ENCODE assay signal across 17 cellular contexts in genomic region chr5:138649316-138649720, GRCh38.
DNase-seq lines count a peak whose midpoint lies in the region; ATAC-seq and TF ChIP-seq lines count a peak whose summit lies in the region.
"Had no signal": no experiment of that assay in that cellular context is flagged by ENCODE, and none has a peak within 500 bp of the region (broad histone marks: within the 10 kb centered on the region; RNA-seq: fewer than 3 reads in every experiment).

No MANE protein-coding gene starts in this region.

- no peak overlapping the region for H3K9ac ChIP-seq in trophoblast cell (ENCODE audit: low read length)

- H2BK5ac ChIP-seq in trophoblast cell (ENCODE audit: low read depth, low read length, poor library complexity), result no peak overlapping the region

- H3K27me3 ChIP-seq in A673 (replicated peaks; ENCODE audit: insufficient read depth, low read depth, low read length, poor library complexity) (no peaks in the 10 kb centered on the region), trophoblast cell (ENCODE audit: insufficient read depth, low read length) (no peaks in the 10 kb centered on the region)

- no peaks in the 10 kb centered on the region for H3K79me2 ChIP-seq in trophoblast cell (ENCODE audit: control insufficient read depth, insufficient read depth, low read length, poor library complexity)

- DNase-seq in A673 (ENCODE audit: low spot score), result peak; percentile 69
- peak; percentile 96 for DNase-seq in NCI-H82 (lab: John Stamatoyannopoulos, UW)
- no peak for DNase-seq in NCI-H2196 treated with DMSO at 0.1 percent for 48 hours (lab: John Stamatoyannopoulos, UW; ENCODE audit: unreplicated experiment)
- no peak for DNase-seq in stimulated activated CD4-positive, alpha-beta T cell treated with anti-CD3 and anti-CD28 coated beads, Interleukin-4, amount 100 ng/mL, for 24 hours
- no peak for DNase-seq in DMS 273 (lab: John Stamatoyannopoulos, UW; ENCODE audit: unreplicated experiment)
- DNase-seq in trophoblast cell, result no peak
- DNase-seq: ACHN; dermis blood vessel endothelial cell; hippocampal formation; NCI-H1436; NCI-H446 treated with DMSO at 0.1 percent for 48 hours; stimulated activated CD4-positive, alpha-beta T cell treated with anti-CD3 and anti-CD28 coated beads, Interleukin-15, amount 100 ng/mL, for 24 hours had no signal

- no peak overlapping the region for H3K18ac ChIP-seq in trophoblast cell (ENCODE audit: low read length)

- no peak for TF ChIP-seq CTCF in A673 (conservative IDR thresholded peaks at IDR 0.05; ENCODE audit: low read depth, low read length)

- H3K4me3 ChIP-seq in A673 (ENCODE audit: low read depth, low read length, poor library complexity, severe bottlenecking), result no peak overlapping the region
- peak overlapping the region; percentile 15; the same call in 1 of the 2 replicates for H3K4me3 ChIP-seq in iPS-18c (ENCODE audit: insufficient read depth, low read depth, low read length)
- H3K4me3 ChIP-seq in trophoblast cell (ENCODE audit: low read depth, low read length), result no peak overlapping the region
- H3K4me3 ChIP-seq: left lung, thoracic aorta had no signal

- H3K36me3 ChIP-seq in A673 (ENCODE audit: insufficient read depth, low read length, poor library complexity, severe bottlenecking) (no peaks in the 10 kb centered on the region), trophoblast cell (ENCODE audit: control insufficient read depth in 1 of 2, insufficient read depth in 2 of 2, low read length in 2 of 2) (no peaks in the 10 kb centered on the region)
- H3K36me3 ChIP-seq: left lung, thoracic aorta had no signal

- no peak overlapping the region for H2BK120ac ChIP-seq in trophoblast cell (ENCODE audit: insufficient read depth, low read length, poor library complexity)

- no peak overlapping the region for H3K27ac ChIP-seq in A673 (ENCODE audit: low read depth, low read length, poor library complexity, severe bottlenecking)
- H3K27ac ChIP-seq in trophoblast cell (ENCODE audit: low read depth, low read length), result no peak overlapping the region
- H3K27ac ChIP-seq: HL-60, left lung, thoracic aorta had no signal

- WGBS in trophoblast cell (ENCODE audit: extremely low coverage, insufficient coverage, insufficient read length), result no CpG with 5 or more reads among the region's 9 CpGs

- H2BK12ac ChIP-seq in trophoblast cell (ENCODE audit: low read length), result no peak overlapping the region

- H3K4me1 ChIP-seq in A673 (ENCODE audit: insufficient read depth, low read length, poor library complexity, severe bottlenecking) (peaks cover 25% of the 10 kb centered on the region), trophoblast cell (ENCODE audit: control insufficient read depth in 1 of 2, insufficient read depth in 2 of 2, low read length in 2 of 2) (peaks cover 14 to 18% of the 10 kb centered on the region in 2 experiments)
- H3K4me1 ChIP-seq: left lung had no signal

- CTCF ChIA-PET in A673 (lab: Charles Lee), result interaction anchor here (0.5 to 1.0 kb wide), 4 partner anchors 38 to 630 kb away, joined by 3 to 8 read pairs (median 4); no protein-coding TSS in a partner anchor

- H3K4me2 ChIP-seq in trophoblast cell (ENCODE audit: low read length), result no peak overlapping the region

- H3K4ac ChIP-seq in trophoblast cell (ENCODE audit: low read depth, low read length), result no peak overlapping the region

- POLR2A ChIA-PET in A673 (lab: Charles Lee; ENCODE audit: low non-redundant PET), result no interaction called here

- peak; percentile 36 for ATAC-seq in GM21619 (IDR thresholded peaks at IDR 0.05; ENCODE audit: unreplicated experiment)
- ATAC-seq: left lung had no signal

- no peak overlapping the region for H4K8ac ChIP-seq in trophoblast cell (ENCODE audit: low read depth, low read length)

- intact Hi-C loops in A673 (cut with micrococcal nuclease; ENCODE audit: unreplicated experiment), result loop anchor here (10.0 kb wide), 1 partner anchor 285 kb away; no protein-coding TSS in a partner anchor

- H3K79me1 ChIP-seq in trophoblast cell (ENCODE audit: low read length), result peaks cover 2% of the 10 kb centered on the region

- no peak overlapping the region for H3K23ac ChIP-seq in trophoblast cell (ENCODE audit: low read length)

- no peak overlapping the region for H4K12ac ChIP-seq in trophoblast cell (ENCODE audit: low read depth, low read length)

- no peak overlapping the region for H2AK5ac ChIP-seq in trophoblast cell (ENCODE audit: low read length)

- no peak overlapping the region for H2AFZ ChIP-seq in trophoblast cell (ENCODE audit: insufficient read depth, low read length, poor library complexity)

- H3K14ac ChIP-seq in trophoblast cell (ENCODE audit: low read length), result no peak overlapping the region

- BruUV-seq in A673 (replicated peaks; lab: Mats Ljungman, UMichigan), result no TSS peak

- H3K9me3 ChIP-seq in A673 (ENCODE audit: low read depth, low read length, poor library complexity, severe bottlenecking), result no peaks in the 10 kb centered on the region
- H3K9me3 ChIP-seq in iPS-18c (ENCODE audit: control insufficient read depth, insufficient read depth, low read length), result no peaks in the 10 kb centered on the region
- no peaks in the 10 kb centered on the region for H3K9me3 ChIP-seq in trophoblast cell (ENCODE audit: insufficient read depth, low read depth, low read length)
- H3K9me3 ChIP-seq: left lung, thoracic aorta had no signal

- no peak overlapping the region for H4K91ac ChIP-seq in trophoblast cell (ENCODE audit: low read depth, low read length)

Comparison
In these comparisons a context has a peak if more than half of its experiments do, and no peak if none do; other contexts are left out.
1. DNase-seq: peak in A673 (single experiment) and NCI-H82 (single experiment); none in NCI-H2196 treated with DMSO at 0.1 percent for 48 hours (single experiment), stimulated activated CD4-positive, alpha-beta T cell treated with anti-CD3 and anti-CD28 coated beads, Interleukin-4, amount 100 ng/mL, for 24 hours (single experiment), DMS 273 (single experiment) and trophoblast cell (0 of 2).